In genomic region chr4:153249199-153250154, GRCh38 we compare ENCODE assay signal across 8 cellular contexts. TPM values are rescaled to one million over a fixed set of nuclear protein-coding genes. Genes with fewer than 3 reads are reported as not detected.
DNase-seq lines count a peak whose midpoint lies in the region; ATAC-seq lines count a peak whose summit lies in the region.

No MANE protein-coding gene starts in this region.

- no peaks in the 10 kb centered on the region for H3K36me3 Mint-ChIP-seq in central memory CD8-positive, alpha-beta T cell (ENCODE audit: insufficient read depth)

- peaks cover 4% of the 10 kb centered on the region for H3K27me3 Mint-ChIP-seq in central memory CD8-positive, alpha-beta T cell

- H3K9me3 Mint-ChIP-seq in central memory CD8-positive, alpha-beta T cell = no peaks in the 10 kb centered on the region

- H3K27ac Mint-ChIP-seq in central memory CD8-positive, alpha-beta T cell (ENCODE audit: low read depth) = peak overlapping the region; percentile 75

- peak; percentile 94 for ATAC-seq in GM18861 (IDR thresholded peaks at IDR 0.05; ENCODE audit: unreplicated experiment)
- ATAC-seq in HG03064 (IDR thresholded peaks at IDR 0.05; ENCODE audit: low read depth, unreplicated experiment) = peak; percentile 97
- ATAC-seq in activated CD4-positive, CD25-positive, alpha-beta regulatory T cell treated with anti-CD3 and anti-CD28 coated beads, Interleukin-2, amount 50 U/mL, for 24 hours = peak; percentile 97 to 98
- peak; percentile 92 for ATAC-seq in central memory CD8-positive, alpha-beta T cell (replicated peaks; ENCODE audit: extremely low read depth, poor library complexity, severe bottlenecking)

- peak; percentile 63 for DNase-seq in A172 (ENCODE audit: low spot score)
- peak; percentile 81 for DNase-seq in NCI-H2196 (lab: John Stamatoyannopoulos, UW; ENCODE audit: unreplicated experiment)
- peak; percentile 55 to 63 for DNase-seq in central memory CD8-positive, alpha-beta T cell (ENCODE audit: low spot score in 2 of 2)
- peak; percentile 91 for DNase-seq in islet precursor cell
- DNase-seq in stimulated activated CD4-positive, alpha-beta T cell treated with anti-CD3 and anti-CD28 coated beads, Interleukin-15, amount 100 ng/mL, for 24 hours = peak; percentile 92

- peaks cover 9% of the 10 kb centered on the region for H3K4me1 Mint-ChIP-seq in central memory CD8-positive, alpha-beta T cell

- peak overlapping the region; percentile 77 for H3K4me3 Mint-ChIP-seq in central memory CD8-positive, alpha-beta T cell

RNA-seq across cellular contexts. Expression of gene TRIM2, which starts 45.2 kb away (rescaled TPM):
- total RNA-seq in A172 (2014; rRNA removed; shearing (Covaris generic)) = 23.7 and 46.6 TPM in 2 replicates

Comparison
In these comparisons a context has a peak if more than half of its experiments do, and no peak if none do; other contexts are left out.
1. Peak in every context shown above with its lines: DNase-seq and ATAC-seq.